In the genomic region with DNA sequence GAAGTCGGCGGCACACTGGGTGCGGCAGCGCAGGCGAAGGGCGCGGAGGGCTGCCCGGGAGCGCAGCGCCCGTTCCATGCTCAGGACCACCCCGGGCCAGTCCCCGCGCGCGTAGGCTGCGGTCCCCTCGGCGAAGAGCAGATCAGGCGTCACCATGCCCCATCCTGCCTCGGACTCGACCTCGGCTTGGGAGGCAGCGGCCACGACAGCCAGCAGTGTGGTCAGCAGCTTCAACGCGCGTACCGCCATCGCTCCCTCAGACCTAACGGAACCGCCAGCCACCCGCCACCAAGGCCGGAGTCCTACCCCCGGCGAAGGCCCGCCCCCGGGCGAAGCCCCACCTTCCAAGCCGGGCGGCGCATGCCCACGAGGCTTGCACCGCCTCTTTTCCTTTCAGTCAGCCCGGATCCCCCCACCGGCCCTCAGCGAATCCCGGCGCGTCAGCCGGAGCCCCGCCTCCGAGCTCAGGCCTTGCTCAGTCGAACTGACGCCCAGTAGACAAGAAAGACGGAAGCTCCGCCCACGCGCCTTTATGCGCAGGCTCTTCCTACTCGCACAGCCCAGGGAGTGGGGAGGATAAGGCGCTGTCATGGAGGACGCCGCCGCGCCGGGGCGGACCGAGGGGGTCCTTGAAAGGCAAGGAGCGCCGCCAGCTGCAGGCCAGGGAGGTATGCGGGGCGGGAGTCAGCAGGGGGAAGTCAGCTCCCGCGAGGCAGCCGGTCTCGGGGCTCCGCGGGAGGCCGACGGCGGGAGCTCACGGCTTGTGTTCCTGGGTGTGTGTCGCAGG, we compare ENCODE assay signal across 8 cellular contexts. TPM values are rescaled to one million over a fixed set of nuclear protein-coding genes. Genes with fewer than 3 reads are reported as not detected.
A peak's percentile ranks its signal among the peaks of the same experiment; 100 is the strongest.
DNase-seq lines count a peak whose midpoint lies in the region; ATAC-seq and TF ChIP-seq lines count a peak whose summit lies in the region.

A gene (plus strand): TSS at position 527 of the 787 bp plus-strand sequence. CDS start 63 bp downstream, at position 590.
A gene with protein sequence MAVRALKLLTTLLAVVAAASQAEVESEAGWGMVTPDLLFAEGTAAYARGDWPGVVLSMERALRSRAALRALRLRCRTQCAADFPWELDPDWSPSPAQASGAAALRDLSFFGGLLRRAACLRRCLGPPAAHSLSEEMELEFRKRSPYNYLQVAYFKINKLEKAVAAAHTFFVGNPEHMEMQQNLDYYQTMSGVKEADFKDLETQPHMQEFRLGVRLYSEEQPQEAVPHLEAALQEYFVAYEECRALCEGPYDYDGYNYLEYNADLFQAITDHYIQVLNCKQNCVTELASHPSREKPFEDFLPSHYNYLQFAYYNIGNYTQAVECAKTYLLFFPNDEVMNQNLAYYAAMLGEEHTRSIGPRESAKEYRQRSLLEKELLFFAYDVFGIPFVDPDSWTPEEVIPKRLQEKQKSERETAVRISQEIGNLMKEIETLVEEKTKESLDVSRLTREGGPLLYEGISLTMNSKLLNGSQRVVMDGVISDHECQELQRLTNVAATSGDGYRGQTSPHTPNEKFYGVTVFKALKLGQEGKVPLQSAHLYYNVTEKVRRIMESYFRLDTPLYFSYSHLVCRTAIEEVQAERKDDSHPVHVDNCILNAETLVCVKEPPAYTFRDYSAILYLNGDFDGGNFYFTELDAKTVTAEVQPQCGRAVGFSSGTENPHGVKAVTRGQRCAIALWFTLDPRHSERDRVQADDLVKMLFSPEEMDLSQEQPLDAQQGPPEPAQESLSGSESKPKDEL (minus strand): TSS at position 306 of the 787 bp plus-strand sequence. CDS start 57 bp downstream, at position 249.

- CTCF ChIA-PET in Panc1 (lab: Charles Lee), result interaction anchor here (0.6 to 1.6 kb wide), 6 partner anchors 11 to 307 kb away, joined by 3 to 4 read pairs (median 3); no protein-coding TSS in a partner anchor

- POLR2A ChIA-PET in Panc1 (lab: Charles Lee), result interaction anchor here (0.6 to 0.7 kb wide), 2 partner anchors 731 to 880 kb away, joined by 3 to 6 read pairs; no protein-coding TSS in a partner anchor

- peak within 1 kb of the TSS; percentile 88 for H3K4me2 ChIP-seq in DND-41 (ENCODE audit: insufficient read depth, low read length)
- H3K4me2 ChIP-seq in KMS-11, result peak within 1 kb of the TSS; percentile 97

- peak within 1 kb of the TSS; percentile 89 for H2AFZ ChIP-seq in DND-41 (ENCODE audit: low read depth, low read length)
- peak within 1 kb of the TSS; percentile 90 for H2AFZ ChIP-seq in KMS-11 (ENCODE audit: low read depth)

- peak within 1 kb of the TSS; percentile 89 for H3K27ac Mint-ChIP-seq in activated T-cell treated with anti-CD3 and anti-CD28 coated beads, Interleukin-2, amount 50 U/mL, for 72 hours

- H3K9ac ChIP-seq in DND-41 (ENCODE audit: low read depth, low read length) (peak within 1 kb of the TSS; percentile 85), KMS-11 (peak within 1 kb of the TSS; percentile 85)

- TF ChIP-seq CTCF in DND-41 (IDR thresholded peaks at IDR 0.05; ENCODE audit: borderline replicate concordance, extremely low read depth, low read length, poor library complexity, severe bottlenecking) (no peak), KMS-11 (conservative IDR thresholded peaks at IDR 0.05; ENCODE audit: low read depth, low read length) (no peak), Panc1 (IDR thresholded peaks at IDR 0.05) (no peak), esophagus muscularis mucosa (IDR thresholded peaks at IDR 0.05) (no peak)

- H3K9me3 Mint-ChIP-seq in activated T-cell treated with anti-CD3 and anti-CD28 coated beads, Interleukin-2, amount 50 U/mL, for 72 hours, result no peaks in the 10 kb centered on the region

- H3K27ac ChIP-seq in DND-41 (ENCODE audit: low read length) (peak within 1 kb of the TSS; percentile 83), KMS-11 (peak within 1 kb of the TSS; percentile 51), Panc1 (ENCODE audit: low read length) (peak within 1 kb of the TSS; percentile 88), esophagus muscularis mucosa (replicated peaks in 1 of 4) (peak within 1 kb of the TSS; percentile 91 to 96 (median 93)), muscle layer of duodenum (ENCODE audit: low read length) (peak within 1 kb of the TSS; percentile 80)

- peak; percentile 100 for DNase-seq in DND-41
- peak; percentile 97 for DNase-seq in Panc1 (ENCODE audit: low read depth, low spot score)
- peak; percentile 100 for DNase-seq in activated T-cell treated with anti-CD3 and anti-CD28 coated beads, Interleukin-2, amount 50 U/mL, for 72 hours
- DNase-seq in esophagus muscularis mucosa (ENCODE audit: extremely low spot score), result peak; percentile 100
- peak; percentile 98 for DNase-seq in stimulated activated CD8-positive, alpha-beta memory T cell treated with anti-CD3 and anti-CD28 coated beads, Interleukin-7, amount 100 ng/mL, for 24 hours (ENCODE audit: low read depth)

- H3K4me1 ChIP-seq in DND-41 (ENCODE audit: insufficient read depth, low read length) (peaks cover 32% of the 10 kb centered on the region), KMS-11 (ENCODE audit: low read depth, poor library complexity, severe bottlenecking) (peaks cover 21% of the 10 kb centered on the region), Panc1 (ENCODE audit: control insufficient read depth, insufficient read depth, low read length) (peaks cover 17% of the 10 kb centered on the region), esophagus muscularis mucosa (peaks cover 37 to 62% (median 53%) of the 10 kb centered on the region in 4 donors), muscle layer of duodenum (ENCODE audit: control insufficient read depth in 1 of 2, insufficient read depth in 2 of 2, low read length in 2 of 2) (peaks cover 10 to 25% of the 10 kb centered on the region in 2 donors)

- WGBS in esophagus muscularis mucosa, result 1% methylated on average over 18 of the region's 84 CpGs

- intact Hi-C loops in Panc1 (cut with micrococcal nuclease; ENCODE audit: unreplicated experiment), result no loop called here
- intact Hi-C loops in esophagus muscularis mucosa (cut with DNase I), result loop anchor here (5.0 to 10.0 kb wide), 4 partner anchors 50 to 158 kb away; a partner anchor contains a TSS

- no peak for TF ChIP-seq EP300 in esophagus muscularis mucosa (IDR thresholded peaks at IDR 0.05)

- H3K27me3 ChIP-seq in DND-41 (ENCODE audit: insufficient read depth, low read length, poor library complexity) (no peaks in the 10 kb centered on the region), KMS-11 (ENCODE audit: insufficient read depth, low read depth) (no peaks in the 10 kb centered on the region), Panc1 (ENCODE audit: control insufficient read depth, insufficient read depth, low read length) (no peaks in the 10 kb centered on the region), esophagus muscularis mucosa (no peaks in the 10 kb centered on the region), muscle layer of duodenum (ENCODE audit: low read depth, low read length) (no peaks in the 10 kb centered on the region)

- ATAC-seq in DND-41 (ENCODE audit: insufficient read depth, low read depth), result peak; percentile 91
- peak; percentile 91 for ATAC-seq in GM21786 (IDR thresholded peaks at IDR 0.05; ENCODE audit: unreplicated experiment)
- ATAC-seq in Panc1, result peak; percentile 96
- peak; percentile 93 to 94 for ATAC-seq in activated T-cell treated with anti-CD3 and anti-CD28 coated beads, Interleukin-2, amount 50 U/mL, for 72 hours (replicated peaks in 1 of 2)

- in situ Hi-C loops in Panc1 (cut with HindIII; ENCODE audit: low pct_unique_long_range_greater_than_20kb, low sequenced_read_pairs), result no loop called here

- peaks cover 5% of the 10 kb centered on the region; the same call in 1 of the 2 replicates for H3K36me3 ChIP-seq in DND-41 (ENCODE audit: insufficient read depth, low read length)
- H3K36me3 ChIP-seq in KMS-11 (ENCODE audit: insufficient read depth), result no peaks in the 10 kb centered on the region
- no peaks in the 10 kb centered on the region; the same call in 1 of the 2 replicates for H3K36me3 ChIP-seq in Panc1 (ENCODE audit: control insufficient read depth, insufficient read depth, low read length)
- H3K36me3 ChIP-seq in esophagus muscularis mucosa, result peaks cover 0 to 6% (median under 1%) of the 10 kb centered on the region in 4 donors
- peaks cover 0 to 2% of the 10 kb centered on the region in 2 donors for H3K36me3 ChIP-seq in muscle layer of duodenum (ENCODE audit: control insufficient read depth in 1 of 2, insufficient read depth in 2 of 2, low read length in 2 of 2)

- H3K4me3 ChIP-seq in DND-41 (ENCODE audit: low read depth in 1 of 2, low read length in 2 of 2) (peak within 1 kb of the TSS; percentile 51 to 75), KMS-11 (IDR thresholded peaks at IDR 0.05; ENCODE audit: insufficient read depth, low read depth, low read length) (peak within 1 kb of the TSS; percentile 84), Panc1 (ENCODE audit: low read depth in 2 of 2, low read length in 2 of 2) (peak within 1 kb of the TSS; percentile 90 to 99), esophagus muscularis mucosa (peak within 1 kb of the TSS; percentile 75 to 96 (median 86)), muscle layer of duodenum (ENCODE audit: low read depth in 1 of 2, low read length in 2 of 2) (peak within 1 kb of the TSS; percentile 87 to 99)

- H3K79me2 ChIP-seq in DND-41 (ENCODE audit: insufficient read depth, low read length), result peaks cover 64% of the 10 kb centered on the region
- H3K79me2 ChIP-seq in KMS-11 (ENCODE audit: insufficient read depth, low read depth), result peaks cover 45% of the 10 kb centered on the region; the same call in 1 of the 2 replicates

- TSS peak; percentile 87 for BruUV-seq in Panc1 (replicated peaks; lab: Mats Ljungman, UMichigan)

- peak; percentile 89 for TF ChIP-seq POLR2A in esophagus muscularis mucosa (IDR thresholded peaks at IDR 0.05; ENCODE audit: low read depth)

- H3K9me3 ChIP-seq in DND-41 (ENCODE audit: insufficient read depth, low read length, severe bottlenecking), result no peaks in the 10 kb centered on the region
- H3K9me3 ChIP-seq in Panc1 (ENCODE audit: control insufficient read depth, insufficient read depth, low read depth, low read length), result no peaks in the 10 kb centered on the region
- H3K9me3 ChIP-seq in esophagus muscularis mucosa, result no peaks in the 10 kb centered on the region
- H3K9me3 ChIP-seq in muscle layer of duodenum (ENCODE audit: control insufficient read depth in 1 of 2, low read length in 2 of 2), result no peaks in the 10 kb centered on the region

- no peak within 1 kb of the TSS for H3K4me3 Mint-ChIP-seq in activated T-cell treated with anti-CD3 and anti-CD28 coated beads, Interleukin-2, amount 50 U/mL, for 72 hours

- H4K20me1 ChIP-seq in DND-41 (ENCODE audit: insufficient read depth, low read length) (no peaks in the 10 kb centered on the region; the same call in 1 of the 2 replicates), KMS-11 (ENCODE audit: insufficient read depth) (no peaks in the 10 kb centered on the region)

- H3K4me1 Mint-ChIP-seq in activated T-cell treated with anti-CD3 and anti-CD28 coated beads, Interleukin-2, amount 50 U/mL, for 72 hours (ENCODE audit: low read depth), result peaks cover 37% of the 10 kb centered on the region

- H3K27me3 Mint-ChIP-seq in activated T-cell treated with anti-CD3 and anti-CD28 coated beads, Interleukin-2, amount 50 U/mL, for 72 hours (ENCODE audit: low read depth), result no peaks in the 10 kb centered on the region

- peaks cover 8 to 16% of the 10 kb centered on the region in 2 donors for H3K36me3 Mint-ChIP-seq in activated T-cell treated with anti-CD3 and anti-CD28 coated beads, Interleukin-2, amount 50 U/mL, for 72 hours (ENCODE audit: insufficient read depth in 2 of 2)

RNA-seq across cellular contexts. Expression of the first gene that starts in this region (rescaled TPM):
- total RNA-seq in Panc1 (2021; ENCODE audit: unreplicated experiment) (5.8 TPM), esophagus muscularis mucosa (1 to 10 TPM; 3.0 to 5.0 (median 3.6) TPM)
- 2.3 TPM for polyA plus RNA-seq in Panc1 (2012; ENCODE audit: insufficient read length)
- 10 to 100 TPM; 11.7 to 12.2 TPM for total RNA-seq in activated T-cell treated with anti-CD3 and anti-CD28 coated beads, Interleukin-2, amount 50 U/mL, for 72 hours

RNA-seq across cellular contexts. Expression of the second gene that starts in this region (rescaled TPM):
- total RNA-seq in Panc1 (2021; ENCODE audit: unreplicated experiment), result 84.8 TPM
- 78.1 TPM for polyA plus RNA-seq in Panc1 (2012; ENCODE audit: insufficient read length)
- 10 to 100 TPM; 32.6 to 36.0 TPM for total RNA-seq in activated T-cell treated with anti-CD3 and anti-CD28 coated beads, Interleukin-2, amount 50 U/mL, for 72 hours
- total RNA-seq in esophagus muscularis mucosa, result 10 to 100 TPM; 19.5 to 33.5 (median 24.9) TPM

Comparison
In these comparisons a context has a peak if more than half of its experiments do, and no peak if none do; other contexts are left out.
1. Peak in every context shown above with its lines: DNase-seq, ATAC-seq, H3K4me3 ChIP-seq and H3K27ac ChIP-seq.